Comparison of ENCODE assay signal across 9 cellular contexts in genomic region chr16:87344931-87345631, GRCh38. TPM values are rescaled to one million over a fixed set of nuclear protein-coding genes. Genes with fewer than 3 reads are reported as not detected.
DNase-seq lines count a peak whose midpoint lies in the region; ATAC-seq and TF ChIP-seq lines count a peak whose summit lies in the region.
"Had no signal": no experiment of that assay in that cellular context is flagged by ENCODE, and none has a peak within 500 bp of the region (broad histone marks: within the 10 kb centered on the region; RNA-seq: fewer than 3 reads in every experiment).

No MANE protein-coding gene starts in this region.

- no peak overlapping the region for H2BK5ac ChIP-seq in mesenchymal stem cell (ENCODE audit: low read depth, low read length, poor library complexity, severe bottlenecking)

- H3K36me3 ChIP-seq in mucosa of descending colon (ENCODE audit: low read depth): peaks cover 10% of the 10 kb centered on the region
- H3K36me3 ChIP-seq in transverse colon: peaks cover 0 to 19% (median 11%) of the 10 kb centered on the region in 4 donors
- H3K36me3 ChIP-seq in mesenchymal stem cell (ENCODE audit: control insufficient read depth in 1 of 2, insufficient read depth in 2 of 2, low read depth in 1 of 2, low read length in 2 of 2): peaks cover 53 to 72% of the 10 kb centered on the region in 2 experiments

- peaks cover 22% of the 10 kb centered on the region for H3K36me3 Mint-ChIP-seq in activated naive CD8-positive, alpha-beta T cell treated with anti-CD3 and anti-CD28 coated beads for 36 hours

- H3K79me1 ChIP-seq in mesenchymal stem cell (replicated peaks; ENCODE audit: low read length, poor library complexity, severe bottlenecking): peaks cover 49% of the 10 kb centered on the region

- H3K27ac ChIP-seq in transverse colon (peak overlapping the region; percentile 25 to 72 (median 55)), mesenchymal stem cell (ENCODE audit: low read length, poor library complexity, severe bottlenecking) (no peak overlapping the region)
- H3K27ac ChIP-seq: 22Rv1 had no signal

- peak; percentile 73 for ATAC-seq in mucosa of descending colon

- H3K4me3 ChIP-seq in mucosa of descending colon (no peak overlapping the region), transverse colon (no peak overlapping the region), mesenchymal stem cell (ENCODE audit: insufficient read depth in 1 of 2, low read depth in 1 of 2, low read length in 2 of 2) (no peak overlapping the region)

- no peak overlapping the region for H4K91ac ChIP-seq in mesenchymal stem cell (ENCODE audit: low read length)

- H3K4me1 Mint-ChIP-seq in activated naive CD8-positive, alpha-beta T cell treated with anti-CD3 and anti-CD28 coated beads for 36 hours: peaks cover 19% of the 10 kb centered on the region

- H2AFZ ChIP-seq in mesenchymal stem cell (ENCODE audit: low read depth, low read length): no peak overlapping the region

- TF ChIP-seq EP300 in transverse colon (IDR thresholded peaks at IDR 0.05; ENCODE audit: low read depth): no peak

- TF ChIP-seq CTCF in mucosa of descending colon (IDR thresholded peaks at IDR 0.05) (no peak), transverse colon (IDR thresholded peaks at IDR 0.05) (no peak)

- DNase-seq in NCI-H1417 (lab: John Stamatoyannopoulos, UW): peak in 2 of 3 experiments; percentile 66 to 83
- DNase-seq in NCI-H1417 treated with DMSO at 0.1 percent for 48 hours (lab: John Stamatoyannopoulos, UW): no peak
- DNase-seq in activated naive CD8-positive, alpha-beta T cell treated with anti-CD3 and anti-CD28 coated beads for 36 hours: peak; percentile 55
- DNase-seq in mucosa of descending colon: peak; percentile 64 to 73 (median 66)
- peak; percentile 67 for DNase-seq in transverse colon
- DNase-seq in SK-N-DZ (ENCODE audit: low spot score): no peak
- DNase-seq in mesenchymal stem cell: no peak
- DNase-seq in NCI-H226: no peak

- H3K23ac ChIP-seq in mesenchymal stem cell (ENCODE audit: low read length in 2 of 2): no peak overlapping the region

- H3K27me3 Mint-ChIP-seq in activated naive CD8-positive, alpha-beta T cell treated with anti-CD3 and anti-CD28 coated beads for 36 hours: no peaks in the 10 kb centered on the region

- no peak overlapping the region for H3K14ac ChIP-seq in mesenchymal stem cell (ENCODE audit: low read length in 2 of 2)

- intact Hi-C loops in mucosa of descending colon (cut with DNase I, micrococcal nuclease) (no loop called here), transverse colon (cut with DNase I; ENCODE audit: low total_unique reads) (no loop called here)

- no peak overlapping the region for H2BK120ac ChIP-seq in mesenchymal stem cell (ENCODE audit: low read depth, low read length)

- H3K9me3 Mint-ChIP-seq in activated naive CD8-positive, alpha-beta T cell treated with anti-CD3 and anti-CD28 coated beads for 36 hours: no peaks in the 10 kb centered on the region

- H3K4ac ChIP-seq in mesenchymal stem cell (ENCODE audit: low read depth in 1 of 2, low read length in 2 of 2): no peak overlapping the region

- H3K9ac ChIP-seq in mesenchymal stem cell (ENCODE audit: low read length): no peak overlapping the region

- peak overlapping the region; percentile 91 for H3K27ac Mint-ChIP-seq in activated naive CD8-positive, alpha-beta T cell treated with anti-CD3 and anti-CD28 coated beads for 36 hours

- H3K18ac ChIP-seq in mesenchymal stem cell (ENCODE audit: low read depth in 1 of 2, low read length in 2 of 2): no peak overlapping the region

- H3K27me3 ChIP-seq in transverse colon (no peaks in the 10 kb centered on the region), mesenchymal stem cell (ENCODE audit: control insufficient read depth in 1 of 2, insufficient read depth in 1 of 2, low read length in 2 of 2) (no peaks in the 10 kb centered on the region)

- H3K4me3 Mint-ChIP-seq in activated naive CD8-positive, alpha-beta T cell treated with anti-CD3 and anti-CD28 coated beads for 36 hours: peak overlapping the region; percentile 32

- no peak overlapping the region for H2BK15ac ChIP-seq in mesenchymal stem cell (ENCODE audit: low read depth, poor library complexity, severe bottlenecking)

- WGBS in transverse colon (ENCODE audit: low coverage in 1 of 2), 2 donors: 34% methylated on average over 16 of the region's 17 CpGs; no CpG with 5 or more reads in 1 of the 2 donors
- 82% methylated on average over 11 of the region's 17 CpGs for WGBS in mesenchymal stem cell

- in situ Hi-C loops in transverse colon (cut with MboI; ENCODE audit: low pct_ligation_motif_present in 1 of 4, low pct_unique_long_range_greater_than_20kb in 1 of 4, low sequenced_read_pairs in 3 of 4): no loop called here

- TF ChIP-seq POLR2A in transverse colon (IDR thresholded peaks at IDR 0.05): no peak

- no peak overlapping the region for H2BK12ac ChIP-seq in mesenchymal stem cell (ENCODE audit: low read length in 2 of 2)

- peaks cover 11% of the 10 kb centered on the region for H3K4me1 ChIP-seq in mucosa of descending colon (ENCODE audit: low read depth)
- peaks cover 9 to 15% (median 11%) of the 10 kb centered on the region in 4 donors for H3K4me1 ChIP-seq in transverse colon
- peaks cover 13% of the 10 kb centered on the region for H3K4me1 ChIP-seq in mesenchymal stem cell (ENCODE audit: control insufficient read depth, insufficient read depth, low read depth, low read length)

- H3K9me3 ChIP-seq in mucosa of descending colon (no peaks in the 10 kb centered on the region), transverse colon (no peaks in the 10 kb centered on the region), mesenchymal stem cell (ENCODE audit: control insufficient read depth, low read length) (no peaks in the 10 kb centered on the region)

- no peak overlapping the region for H3K4me2 ChIP-seq in mesenchymal stem cell (ENCODE audit: low read length, poor library complexity, severe bottlenecking)

- H4K8ac ChIP-seq in mesenchymal stem cell (ENCODE audit: low read length): no peak overlapping the region

- no peak overlapping the region for H2AK5ac ChIP-seq in mesenchymal stem cell (ENCODE audit: low read length, severe bottlenecking)

RNA-seq across cellular contexts. Expression of gene C16orf95, which starts 27.9 kb away (rescaled TPM):
- 10 to 100 TPM in 1 of 2 experiments, 1 to 10 TPM in 1; 9.9 to 11.4 TPM for total RNA-seq in activated naive CD8-positive, alpha-beta T cell treated with anti-CD3 and anti-CD28 coated beads for 36 hours
- 1 to 10 TPM; 2.5 to 4.2 (median 3.0) TPM for total RNA-seq in mucosa of descending colon
- total RNA-seq in transverse colon: 1 to 10 TPM in 2 of 4 donors, not detected in 2; 1.1 to 2.3 TPM
- polyA plus RNA-seq in SK-N-DZ (2014; cell fraction: cytosol; rRNA removed): 9.4 and 10.1 TPM in 2 replicates
- 1.7 and 4.8 TPM in 2 replicates for polyA plus RNA-seq in SK-N-DZ (2014; cell fraction: nucleus; rRNA removed)
- 3.7 TPM for polyA plus RNA-seq in mesenchymal stem cell (2013, experiment 1 of 2)
- polyA plus RNA-seq in mesenchymal stem cell (2013, experiment 2 of 2): 3.9 TPM

RNA-seq across cellular contexts. Expression of gene FBXO31, which starts 38.5 kb away (rescaled TPM):
- total RNA-seq in activated naive CD8-positive, alpha-beta T cell treated with anti-CD3 and anti-CD28 coated beads for 36 hours: 10 to 100 TPM; 35.6 to 38.3 TPM
- total RNA-seq in mucosa of descending colon (100 to 1,000 TPM in 1 of 3 donors, 10 to 100 TPM in 2; 54.2 to 104 (median 63.9) TPM), transverse colon (100 to 1,000 TPM in 3 of 4 donors, 10 to 100 TPM in 1; 83.6 to 403 (median 224) TPM)
- polyA plus RNA-seq in SK-N-DZ (2014; cell fraction: cytosol; rRNA removed): 16.3 and 28.1 TPM in 2 replicates
- polyA plus RNA-seq in SK-N-DZ (2014; cell fraction: nucleus; rRNA removed): 25.0 and 32.5 TPM in 2 replicates
- polyA plus RNA-seq in mesenchymal stem cell (2013, experiment 1 of 2): 14.6 TPM
- 15.2 TPM for polyA plus RNA-seq in mesenchymal stem cell (2013, experiment 2 of 2)

RNA-seq across cellular contexts. Expression of gene MAP1LC3B, which starts 47.1 kb away (rescaled TPM):
- 10 to 100 TPM; 55.6 to 57.0 TPM for total RNA-seq in activated naive CD8-positive, alpha-beta T cell treated with anti-CD3 and anti-CD28 coated beads for 36 hours
- total RNA-seq in mucosa of descending colon: 10 to 100 TPM; 66.5 to 82.9 (median 67.3) TPM
- 10 to 100 TPM; 15.7 to 69.5 (median 39.9) TPM for total RNA-seq in transverse colon
- polyA plus RNA-seq in SK-N-DZ (2014; cell fraction: cytosol; rRNA removed): 20.0 and 20.9 TPM in 2 replicates
- 12.2 and 28.2 TPM in 2 replicates for polyA plus RNA-seq in SK-N-DZ (2014; cell fraction: nucleus; rRNA removed)
- 102 TPM for polyA plus RNA-seq in mesenchymal stem cell (2013, experiment 1 of 2)
- polyA plus RNA-seq in mesenchymal stem cell (2013, experiment 2 of 2): 105 TPM

Comparison
In these comparisons a context has a peak if more than half of its experiments do, and no peak if none do; other contexts are left out.
1. DNase-seq: peak in NCI-H1417 (2 of 3), activated naive CD8-positive, alpha-beta T cell treated with anti-CD3 and anti-CD28 coated beads for 36 hours (single experiment), mucosa of descending colon (3 of 3) and transverse colon (single experiment); none in NCI-H1417 treated with DMSO at 0.1 percent for 48 hours (single experiment), SK-N-DZ (single experiment), mesenchymal stem cell (single experiment) and NCI-H226 (single experiment).